ENCODE assay signal across 8 cellular contexts in genomic region chr15:80689297-80689696, GRCh38.
"Had no signal": no experiment of that assay in that cellular context is flagged by ENCODE, and none has a peak within 500 bp of the region (broad histone marks: within the 10 kb centered on the region; RNA-seq: fewer than 3 reads in every experiment).

No MANE protein-coding gene starts in this region.

- H3K4me3 Mint-ChIP-seq: H9, IgD-negative memory B cell had no signal

- H3K9ac ChIP-seq: GM23248 had no signal

- H3K9me3 Mint-ChIP-seq: H9 had no signal

- DNase-seq: GM23248, GOT3, H9, HCEC 1CT, KG1 had no signal

- H3K27ac ChIP-seq: GM23248, HL-60 had no signal

- FAIRE-seq: H54 had no signal

- H3K27ac Mint-ChIP-seq: H9, IgD-negative memory B cell had no signal

- H3K4me3 ChIP-seq: GM23248 had no signal

- H3K36me3 Mint-ChIP-seq: IgD-negative memory B cell had no signal

- H2AFZ ChIP-seq: GM23248 had no signal
